ENCODE assay signal across 1 cellular context in genomic region chr2:112685167-112685884, GRCh38.
TF ChIP-seq lines count a peak whose summit lies in the region.

No MANE protein-coding gene starts in this region.

TF ChIP-seq in HCT116, 20 proteins besides CTCF, POLR2A, EP300 and RAD21:
- TF ChIP-seq ZBTB33 (IDR thresholded peaks at IDR 0.05; ENCODE audit: extremely low read depth, insufficient replicate concordance, low read length) (no peak), EZH2phosphoT487 (IDR thresholded peaks at IDR 0.05; ENCODE audit: borderline replicate concordance) (no peak), CBX3 (IDR thresholded peaks at IDR 0.05; ENCODE audit: low read depth) (no peak), POLR2AphosphoS5 (IDR thresholded peaks at IDR 0.05; ENCODE audit: low read depth, low read length) (no peak), EZH2 (IDR thresholded peaks at IDR 0.05) (no peak), ZFX (IDR thresholded peaks at IDR 0.05) (no peak), JUND (IDR thresholded peaks at IDR 0.05) (no peak), ATF3 (IDR thresholded peaks at IDR 0.05) (no peak), REST (IDR thresholded peaks at IDR 0.05; ENCODE audit: low read depth) (no peak), FOSL1 (IDR thresholded peaks at IDR 0.05; ENCODE audit: low read depth) (no peak), CEBPB (IDR thresholded peaks at IDR 0.05; ENCODE audit: low read depth) (no peak), TCF7L2 (IDR thresholded peaks at IDR 0.05; ENCODE audit: borderline replicate concordance, extremely low read depth, insufficient read depth, insufficient read length) (no peak)
